ENCODE assay signal across 14 cellular contexts in genomic region chr1:30902653-30903290, GRCh38. TPM values are rescaled to one million over a fixed set of nuclear protein-coding genes. Genes with fewer than 3 reads are reported as not detected.
DNase-seq lines count a peak whose midpoint lies in the region; ATAC-seq and TF ChIP-seq lines count a peak whose summit lies in the region.
"Had no signal": no experiment of that assay in that cellular context is flagged by ENCODE, and none has a peak within 500 bp of the region (broad histone marks: within the 10 kb centered on the region; RNA-seq: fewer than 3 reads in every experiment).

No MANE protein-coding gene starts in this region.

- no peak overlapping the region for H3K4me3 ChIP-seq in H7 (ENCODE audit: insufficient read depth, low read depth, low read length)
- no peak overlapping the region for H3K4me3 ChIP-seq in left lung
- no peak overlapping the region for H3K4me3 ChIP-seq in psoas muscle
- H3K4me3 ChIP-seq: hepatocyte had no signal

- H3K27me3 Mint-ChIP-seq in brain, result peaks cover 14% of the 10 kb centered on the region

- TF ChIP-seq CTCF in brain (conservative IDR thresholded peaks at IDR 0.05) (no peak), left lung (IDR thresholded peaks at IDR 0.05) (no peak), psoas muscle (IDR thresholded peaks at IDR 0.05) (no peak)

- peak; percentile 40 for DNase-seq in H7
- DNase-seq in left lung, result peak in 1 of 2 donors; percentile 57
- DNase-seq in psoas muscle, result no peak
- DNase-seq in stimulated activated naive CD4-positive, alpha-beta T cell treated with Interleukin-2 at 50 U/mL for 16 hours (lab: John Stamatoyannopoulos, UW), result no peak
- DNase-seq in NCI-H1417 treated with DMSO at 0.1 percent for 48 hours (lab: John Stamatoyannopoulos, UW), result no peak
- DNase-seq in AG08396 (ENCODE audit: low spot score), result no peak
- DNase-seq in stimulated activated CD4-positive, alpha-beta T cell treated with anti-CD3 and anti-CD28 coated beads, Interleukin-2, amount 100 ng/mL, for 24 hours, result no peak
- DNase-seq: activated naive CD8-positive, alpha-beta T cell treated with anti-CD3 and anti-CD28 coated beads, Interleukin-2, amount 50 U/mL, for 24 hours; effector memory CD8-positive, alpha-beta T cell; GOT3; midbrain; NCI-H1436 treated with DMSO at 0.1 percent for 48 hours had no signal

- peak overlapping the region; percentile 44 to 51 for H3K27ac ChIP-seq in left lung
- peak overlapping the region; percentile 41 for H3K27ac ChIP-seq in psoas muscle
- H3K27ac ChIP-seq: hepatocyte had no signal

- intact Hi-C loops in left lung (cut with DNase I), result no loop called here
- intact Hi-C loops in psoas muscle (cut with DNase I), result no loop called here

- peaks cover 10% of the 10 kb centered on the region for H3K27me3 ChIP-seq in H7 (ENCODE audit: control insufficient read depth, insufficient read depth, low read length)
- peaks cover 0 to 19% of the 10 kb centered on the region in 2 donors for H3K27me3 ChIP-seq in left lung
- H3K27me3 ChIP-seq in psoas muscle (ENCODE audit: insufficient read depth in 3 of 3, low read length in 2 of 3), result no peaks in the 10 kb centered on the region
- H3K27me3 ChIP-seq: hepatocyte had no signal

- H3K27ac Mint-ChIP-seq in brain, result peak overlapping the region; percentile 46 to 88 (median 69)
- H3K27ac Mint-ChIP-seq: activated naive CD8-positive, alpha-beta T cell treated with anti-CD3 and anti-CD28 coated beads, Interleukin-2, amount 50 U/mL, for 24 hours; effector memory CD8-positive, alpha-beta T cell had no signal

- H3K4me1 Mint-ChIP-seq in brain, result peaks cover 83% of the 10 kb centered on the region

- peak overlapping the region in 2 of 5 experiments; percentile 11 to 30 for H3K4me3 Mint-ChIP-seq in brain
- H3K4me3 Mint-ChIP-seq: activated naive CD8-positive, alpha-beta T cell treated with anti-CD3 and anti-CD28 coated beads, Interleukin-2, amount 50 U/mL, for 24 hours; effector memory CD8-positive, alpha-beta T cell had no signal

- no peaks in the 10 kb centered on the region for H3K9me3 ChIP-seq in left lung
- no peaks in the 10 kb centered on the region for H3K9me3 ChIP-seq in psoas muscle

- H3K4me1 ChIP-seq in left lung, result peaks cover 10 to 40% of the 10 kb centered on the region in 2 donors
- H3K4me1 ChIP-seq in psoas muscle, result no peaks in the 10 kb centered on the region

- no peak for ATAC-seq in left lung
- ATAC-seq in psoas muscle, result peak in 1 of 4 donors; percentile 10
- ATAC-seq: activated naive CD8-positive, alpha-beta T cell treated with anti-CD3 and anti-CD28 coated beads, Interleukin-2, amount 50 U/mL, for 24 hours; effector memory CD8-positive, alpha-beta T cell had no signal

- H3K36me3 Mint-ChIP-seq in brain, result no peaks in the 10 kb centered on the region

- H3K36me3 ChIP-seq in H7 (replicated peaks; ENCODE audit: control insufficient read depth, insufficient read depth, low read length) (no peaks in the 10 kb centered on the region), left lung (no peaks in the 10 kb centered on the region), psoas muscle (ENCODE audit: insufficient read depth in 1 of 2, low read depth in 1 of 2) (no peaks in the 10 kb centered on the region)

- 57 to 62% (median 57%) methylated on average over 5 to 9 of the region's 9 CpGs for WGBS in psoas muscle, 3 donors

- peaks cover 0 to 2% (median 0%) of the 10 kb centered on the region in 5 experiments for H3K9me3 Mint-ChIP-seq in brain
- H3K9me3 Mint-ChIP-seq: activated naive CD8-positive, alpha-beta T cell treated with anti-CD3 and anti-CD28 coated beads, Interleukin-2, amount 50 U/mL, for 24 hours; effector memory CD8-positive, alpha-beta T cell had no signal

RNA-seq across cellular contexts. Expression of gene SDC3, which starts 5.8 kb away (rescaled TPM):
- total RNA-seq in H7 (2014; rRNA removed; shearing (Covaris generic)), result 38.0 and 44.2 TPM in 2 replicates
- polyA plus RNA-seq in brain (ENCODE audit: insufficient read depth, low read depth, low replicate concordance) (117 TPM), psoas muscle (1 to 10 TPM; 3.3 to 4.8 (median 4.5) TPM)
- total RNA-seq in left lung (10 to 100 TPM; 48.2 to 65.2 TPM), psoas muscle (10 to 100 TPM in 2 of 4 donors, 1 to 10 TPM in 2; 6.8 to 11.6 (median 10.1) TPM)
